In the genomic region with DNA sequence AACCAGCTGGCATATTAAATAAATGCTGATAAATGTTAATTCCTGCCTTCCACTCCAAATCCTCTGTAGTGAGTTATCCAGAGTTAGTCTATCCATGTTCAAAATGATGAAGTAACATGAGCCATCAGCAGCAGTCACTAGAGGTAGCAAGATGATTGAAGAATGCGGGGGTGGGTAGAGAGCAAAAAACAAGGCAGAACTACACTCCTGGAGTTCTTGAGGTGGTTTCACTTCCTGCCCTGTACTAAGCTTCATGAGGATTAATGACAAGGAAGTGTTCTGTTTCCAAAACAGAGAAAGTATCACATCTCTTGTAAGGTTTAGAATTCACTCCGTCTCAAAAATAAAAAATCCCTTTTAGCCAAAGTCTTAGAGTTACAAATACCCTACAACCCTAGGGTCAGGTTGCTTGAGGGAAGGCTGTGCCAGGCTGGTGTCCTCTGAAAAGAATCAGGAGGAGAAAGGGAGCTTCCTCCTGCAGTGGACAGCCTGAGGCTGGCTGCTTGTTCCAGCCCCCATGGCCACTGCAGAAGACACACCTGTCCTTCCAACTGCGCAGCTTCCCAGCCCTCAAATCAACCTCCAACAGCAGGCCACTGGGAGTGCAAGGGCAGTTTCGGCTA, we compare ENCODE assay signal across 10 cellular contexts.
DNase-seq lines count a peak whose midpoint lies in the region; ATAC-seq, FAIRE-seq and TF ChIP-seq lines count a peak whose summit lies in the region.
"Had no signal": no experiment of that assay in that cellular context is flagged by ENCODE, and none has a peak within 500 bp of the region (broad histone marks: within the 10 kb centered on the region; RNA-seq: fewer than 3 reads in every experiment).

No MANE protein-coding gene starts in this region.

- H3K36me3 Mint-ChIP-seq in MCF 10A (ENCODE audit: insufficient read depth, unreplicated experiment) (peaks cover 8% of the 10 kb centered on the region), natural killer cell (no peaks in the 10 kb centered on the region), progenitor cell of endocrine pancreas (ENCODE audit: insufficient read depth) (peaks cover 2% of the 10 kb centered on the region)

- H3K27ac ChIP-seq in breast epithelium, result no peak overlapping the region
- peak overlapping the region; percentile 60 for H3K27ac ChIP-seq in GM12878 (ENCODE audit: control insufficient read depth, insufficient read depth)
- H3K27ac ChIP-seq in thymus (ENCODE audit: low read depth), result peak overlapping the region; percentile 40
- H3K27ac ChIP-seq: VCaP had no signal

- H3K4me3 ChIP-seq in breast epithelium, result no peak overlapping the region
- no peak overlapping the region for H3K4me3 ChIP-seq in GM12878
- H3K4me3 ChIP-seq in thymus (ENCODE audit: low read length), result no peak overlapping the region

- TF ChIP-seq RAD21 in GM12878 (IDR thresholded peaks at IDR 0.05; ENCODE audit: insufficient read depth, low read depth, low read length), result peak; percentile 52

- H3K9me3 Mint-ChIP-seq in MCF 10A (ENCODE audit: unreplicated experiment) (no peaks in the 10 kb centered on the region), natural killer cell (no peaks in the 10 kb centered on the region), progenitor cell of endocrine pancreas (ENCODE audit: low read depth) (no peaks in the 10 kb centered on the region)
- H3K9me3 Mint-ChIP-seq: CD4-positive, alpha-beta memory T cell had no signal

- TF ChIP-seq CTCF in MCF 10A (IDR thresholded peaks at IDR 0.05; ENCODE audit: unreplicated experiment) (no peak), breast epithelium (IDR thresholded peaks at IDR 0.05) (no peak), GM12878 (IDR thresholded peaks at IDR 0.05 in 2 of 3, conservative IDR thresholded peaks at IDR 0.05 in 1 of 3; ENCODE audit: control insufficient read depth in 2 of 3, extremely low read depth in 1 of 3, insufficient read depth in 1 of 3, low read depth in 3 of 3, low read length in 3 of 3) (peak in 1 of 3 experiments; percentile 26; a peak in 2 of 6 replicates), natural killer cell (IDR thresholded peaks at IDR 0.05) (no peak), progenitor cell of endocrine pancreas (IDR thresholded peaks at IDR 0.05; ENCODE audit: unreplicated experiment) (no peak)

- RAD21 ChIA-PET in GM12878 (lab: Charles Lee; ENCODE audit: unreplicated experiment), result interaction anchor here (0.7 to 3.9 kb wide), 11 partner anchors 13 to 291 kb away, joined by 3 to 13 read pairs (median 4); no protein-coding TSS in a partner anchor

- TF ChIP-seq POLR2A in breast epithelium (IDR thresholded peaks at IDR 0.05) (no peak), GM12878 (IDR thresholded peaks at IDR 0.05; ENCODE audit: low read depth, low read length) (no peak)

- BruUV-seq in MCF 10A (replicated peaks; lab: Mats Ljungman, UMichigan) (no TSS peak), GM12878 (replicated peaks; lab: Mats Ljungman, UMichigan) (no TSS peak)

- DNase-seq in MCF 10A (ENCODE audit: unreplicated experiment) (peak; percentile 8), breast epithelium (ENCODE audit: low spot score in 2 of 2) (no peak), GM12878 (ENCODE audit: low read depth, low spot score) (peak; percentile 40), natural killer cell (no peak), progenitor cell of endocrine pancreas (ENCODE audit: low spot score, unreplicated experiment) (no peak), DMS153 (lab: John Stamatoyannopoulos, UW) (no peak)
- DNase-seq: CD4-positive, alpha-beta memory T cell had no signal

- WGBS in GM12878 (ENCODE audit: insufficient coverage, insufficient replicate concordance, low lambda C conversion rate, missing lambda C conversion rate), result 75% methylated on average over 4 of the region's 4 CpGs
- WGBS in thymus, result 78% methylated on average over 4 of the region's 4 CpGs

- no peak overlapping the region for H3K27ac Mint-ChIP-seq in MCF 10A (ENCODE audit: low read depth, unreplicated experiment)
- H3K27ac Mint-ChIP-seq in natural killer cell, result no peak overlapping the region
- H3K27ac Mint-ChIP-seq in progenitor cell of endocrine pancreas, result no peak overlapping the region

- H3K36me3 ChIP-seq in breast epithelium, result no peaks in the 10 kb centered on the region
- peaks cover 0 to under 1% of the 10 kb centered on the region in 2 experiments; a peak in 1 of 4 replicates for H3K36me3 ChIP-seq in GM12878 (ENCODE audit: control insufficient read depth in 2 of 2, insufficient read depth in 2 of 2, low read length in 1 of 2)
- no peaks in the 10 kb centered on the region for H3K36me3 ChIP-seq in thymus (ENCODE audit: control insufficient read depth, insufficient read depth)

- H3K4me2 ChIP-seq in GM12878 (ENCODE audit: control insufficient read depth, insufficient read depth), result peak overlapping the region; percentile 73

- 0 out of 4 replicates have a peak, but pooled peaks of 1 of the 2 experiments have one; percentile 29 for TF ChIP-seq EP300 in GM12878 (IDR thresholded peaks at IDR 0.05; ENCODE audit: borderline replicate concordance in 1 of 2, control insufficient read depth in 1 of 2, low read depth in 2 of 2, low read length in 2 of 2)

- no peaks in the 10 kb centered on the region; the same call in 1 of the 2 replicates for H3K79me2 ChIP-seq in GM12878 (ENCODE audit: control insufficient read depth, insufficient read depth, low read length)

- SMC1A ChIA-PET in GM12878 (lab: Charles Lee; ENCODE audit: uncharacterized antibody, unreplicated experiment), result interaction anchor here (0.5 to 9.2 kb wide), 24 partner anchors 12 to 291 kb away, joined by 3 to 92 read pairs (median 4); no protein-coding TSS in a partner anchor

- in situ Hi-C loops in GM12878 (cut with MboI), result no loop called here

- H3K4me1 Mint-ChIP-seq in MCF 10A (ENCODE audit: insufficient read depth, unreplicated experiment) (peaks cover 14% of the 10 kb centered on the region), natural killer cell (peaks cover 5 to 27% of the 10 kb centered on the region in 2 donors), progenitor cell of endocrine pancreas (ENCODE audit: low read depth) (no peaks in the 10 kb centered on the region)

- H3K4me1 ChIP-seq in breast epithelium (no peaks in the 10 kb centered on the region), GM12878 (ENCODE audit: control insufficient read depth, insufficient read depth, low read length) (peaks cover 21% of the 10 kb centered on the region), thymus (ENCODE audit: control insufficient read depth, insufficient read depth, low read length) (no peaks in the 10 kb centered on the region)

- no peak overlapping the region for H2AFZ ChIP-seq in GM12878 (ENCODE audit: control insufficient read depth, low read depth, low read length)

- ATAC-seq in HG03565 (IDR thresholded peaks at IDR 0.05; ENCODE audit: unreplicated experiment) (peak; percentile 73), GM12878 (peak; percentile 90), natural killer cell (no peak)

- POLR2A ChIA-PET in MCF 10A (lab: Yijun Ruan, JAX) (no interaction called here), GM12878 (lab: Charles Lee) (interaction anchor here (0.6 to 1.5 kb wide), 4 partner anchors 9 to 449 kb away, joined by 3 to 6 read pairs (median 5); no protein-coding TSS in a partner anchor)

- H3K4me3 Mint-ChIP-seq in MCF 10A (ENCODE audit: unreplicated experiment), result no peak overlapping the region
- no peak overlapping the region for H3K4me3 Mint-ChIP-seq in natural killer cell
- no peak overlapping the region for H3K4me3 Mint-ChIP-seq in progenitor cell of endocrine pancreas (ENCODE audit: low read depth)

- H4K20me1 ChIP-seq in GM12878 (ENCODE audit: control insufficient read depth, insufficient read depth), result no peaks in the 10 kb centered on the region

- intact Hi-C loops in MCF 10A (cut with micrococcal nuclease) (no loop called here), breast epithelium (cut with DNase I; ENCODE audit: low total_unique reads) (no loop called here), GM12878 (cut with micrococcal nuclease; ENCODE audit: unreplicated experiment) (loop anchor here (10.0 kb wide), 1 partner anchor 205 kb away; no protein-coding TSS in a partner anchor), natural killer cell (cut with micrococcal nuclease) (no loop called here)

- FAIRE-seq in GM12878 (lab: Jason Lieb, UNC), result peak; percentile 52

- H3K27me3 ChIP-seq in breast epithelium (no peaks in the 10 kb centered on the region), GM12878 (replicated peaks in 1 of 2; ENCODE audit: control insufficient read depth in 2 of 2, insufficient read depth in 2 of 2, low read length in 1 of 2) (no peaks in the 10 kb centered on the region), thymus (ENCODE audit: control insufficient read depth, insufficient read depth) (no peaks in the 10 kb centered on the region)

- CTCF ChIA-PET in MCF 10A (lab: Yijun Ruan, JAX) (interaction anchor here (0.6 kb wide), 1 partner anchor 1232 kb away, joined by 3 read pairs; no protein-coding TSS in a partner anchor), GM12878 (lab: Yijun Ruan, JAX) (interaction anchor here (0.9 to 3.6 kb wide), 17 partner anchors 10 to 290 kb away, joined by 3 to 23 read pairs (median 3); no protein-coding TSS in a partner anchor)

- H3K9me3 ChIP-seq in breast epithelium (no peaks in the 10 kb centered on the region), GM12878 (replicated peaks; ENCODE audit: control insufficient read depth, insufficient read depth, low read length) (no peaks in the 10 kb centered on the region; the same call in 2 of the 3 replicates), thymus (ENCODE audit: control insufficient read depth) (no peaks in the 10 kb centered on the region)

- no peak overlapping the region for H3K9ac ChIP-seq in GM12878 (ENCODE audit: control insufficient read depth, insufficient read depth, low read length)

- H3K27me3 Mint-ChIP-seq in MCF 10A (ENCODE audit: insufficient read depth, unreplicated experiment) (no peaks in the 10 kb centered on the region), natural killer cell (ENCODE audit: low read depth in 2 of 2) (no peaks in the 10 kb centered on the region), progenitor cell of endocrine pancreas (peaks cover 13% of the 10 kb centered on the region)
- H3K27me3 Mint-ChIP-seq: CD4-positive, alpha-beta memory T cell had no signal

TF ChIP-seq in GM12878, 131 proteins besides CTCF, POLR2A, EP300 and RAD21 (continues in another document):
- no peak for TF ChIP-seq CHD1 (IDR thresholded peaks at IDR 0.05; ENCODE audit: low read depth, low read length)
- TF ChIP-seq MEF2B (IDR thresholded peaks at IDR 0.05; ENCODE audit: partially characterized antibody, poor library complexity, severe bottlenecking), result no peak
- peak; percentile 63; the same call in 1 of the 2 replicates for TF ChIP-seq ZNF217 (IDR thresholded peaks at IDR 0.05)
- TF ChIP-seq RUNX3 (IDR thresholded peaks at IDR 0.05; ENCODE audit: low read length), result peak; percentile 66
- TF ChIP-seq FOXM1 (IDR thresholded peaks at IDR 0.05; ENCODE audit: low read depth, low read length), result peak; percentile 35; the same call in 1 of the 2 replicates

Comparison
In these comparisons a context has a peak if more than half of its experiments do, and no peak if none do; other contexts are left out.
1. DNase-seq: peak in MCF 10A (single experiment) and GM12878 (single experiment); none in breast epithelium (0 of 2), natural killer cell (single experiment), progenitor cell of endocrine pancreas (single experiment) and DMS153 (single experiment).
2. H3K27ac ChIP-seq: peak in GM12878 (single experiment) and thymus (single experiment); none in breast epithelium (0 of 2).
3. ATAC-seq: peak in HG03565 (single experiment) and GM12878 (single experiment); none in natural killer cell (0 of 3).